ENCODE assay signal across 8 cellular contexts in genomic region chr11:106077609-106078517, GRCh38. TPM values are rescaled to one million over a fixed set of nuclear protein-coding genes. Genes with fewer than 3 reads are reported as not detected.
A peak's percentile ranks its signal among the peaks of the same experiment; 100 is the strongest.
DNase-seq lines count a peak whose midpoint lies in the region; ATAC-seq, FAIRE-seq and TF ChIP-seq lines count a peak whose summit lies in the region.

AASDHPPT (plus strand) TSS chr11:106077662; CDS start chr11:106077711, 49 bp downstream.

- peak within 1 kb of the TSS; percentile 94 to 97 for H3K4me3 ChIP-seq in SK-N-SH (ENCODE audit: low read depth in 2 of 2, low read length in 1 of 2)
- H3K4me3 ChIP-seq in endothelial cell of umbilical vein (replicated peaks in 1 of 3; ENCODE audit: insufficient read depth in 1 of 3, low read depth in 1 of 3, low read length in 3 of 3): peak within 1 kb of the TSS; percentile 25 to 96 (median 86)
- peak within 1 kb of the TSS; percentile 83 for H3K4me3 ChIP-seq in mesodermal cell (ENCODE audit: extremely low read depth, insufficient read depth, low read length, poor library complexity, severe bottlenecking)
- peak within 1 kb of the TSS; percentile 74 to 97 (median 88) for H3K4me3 ChIP-seq in tibial nerve

- H3K36me3 ChIP-seq in SK-N-SH (replicated peaks in 1 of 2; ENCODE audit: control insufficient read depth in 1 of 2, insufficient read depth in 2 of 2, low read length in 1 of 2) (peaks cover 32% of the 10 kb centered on the region in 2 experiments), endothelial cell of umbilical vein (ENCODE audit: control insufficient read depth in 2 of 2, extremely low read depth in 1 of 2, insufficient read depth in 2 of 2, low read length in 2 of 2) (peaks cover 4 to 5% of the 10 kb centered on the region in 2 experiments), mesodermal cell (ENCODE audit: control insufficient read depth, insufficient read depth, low read length) (peaks cover 34% of the 10 kb centered on the region), tibial nerve (peaks cover 0 to 32% (median 7%) of the 10 kb centered on the region in 3 donors)

- H3F3A ChIP-seq in SK-N-SH (replicated peaks; ENCODE audit: insufficient read depth): no peaks in the 10 kb centered on the region

- H3K4me2 ChIP-seq in SK-N-SH (peak within 1 kb of the TSS; percentile 92), endothelial cell of umbilical vein (ENCODE audit: insufficient read depth, low read length) (peak within 1 kb of the TSS; percentile 89)

- DNase-seq in T-helper 1 cell (no peak), HuH-7 (ENCODE audit: low spot score) (peak; percentile 13), SK-N-SH (peak; percentile 24), endothelial cell of umbilical vein (ENCODE audit: low read depth, low spot score) (peak; percentile 79), tibial nerve (ENCODE audit: low spot score in 2 of 2) (peak; percentile 13 to 16)

- TF ChIP-seq POLR2A in endothelial cell of umbilical vein (IDR thresholded peaks at IDR 0.05; ENCODE audit: low read depth, low read length) (peak; percentile 88), tibial nerve (IDR thresholded peaks at IDR 0.05) (no peak)

- TF ChIP-seq CTCF in SK-N-SH (IDR thresholded peaks at IDR 0.05) (no peak), endothelial cell of umbilical vein (IDR thresholded peaks at IDR 0.05; ENCODE audit: extremely low read depth in 1 of 2, insufficient read depth in 1 of 2, low read depth in 1 of 2, low read length in 2 of 2) (no peak), tibial nerve (IDR thresholded peaks at IDR 0.05) (no peak)

- TF ChIP-seq RAD21 in SK-N-SH (IDR thresholded peaks at IDR 0.05; ENCODE audit: low read length): no peak

- H4K20me1 ChIP-seq in SK-N-SH (ENCODE audit: insufficient read depth) (peaks cover 7% of the 10 kb centered on the region), endothelial cell of umbilical vein (replicated peaks; ENCODE audit: control insufficient read depth, extremely low read depth, insufficient read depth, low read length) (no peaks in the 10 kb centered on the region)

- dilution Hi-C loops in endothelial cell of umbilical vein (cut with MboI; ENCODE audit: extremely low pct_ligation_motif_present, low sequenced_read_pairs): no loop called here

- BruUV-seq in endothelial cell of umbilical vein (replicated peaks; lab: Mats Ljungman, UMichigan): TSS peak; percentile 66

- no peaks in the 10 kb centered on the region for H3K9me2 ChIP-seq in SK-N-SH

- POLR2A ChIA-PET in SK-N-SH (lab: Yijun Ruan, JAX) (no interaction called here), endothelial cell of umbilical vein (lab: Charles Lee) (interaction anchor here (0.6 to 1.0 kb wide), 5 partner anchors 14 to 1451 kb away, joined by 3 to 4 read pairs (median 3); no protein-coding TSS in a partner anchor)

- FAIRE-seq in endothelial cell of umbilical vein (lab: Jason Lieb, UNC): no peak

- no peaks in the 10 kb centered on the region for H3K9me1 ChIP-seq in endothelial cell of umbilical vein (replicated peaks; ENCODE audit: control insufficient read depth, extremely low read depth, insufficient read depth, low read length)

- ATAC-seq in GM21717 (IDR thresholded peaks at IDR 0.05; ENCODE audit: unreplicated experiment): peak; percentile 27

- intact Hi-C loops in T-helper 1 cell treated with Interleukin-12 subunit alpha and Interleukin-12 subunit beta and Interleukin-4 antibody, amounts not matched to agents 30 ng/mL and 1 ng/mL, for 36 hours (cut with micrococcal nuclease): loop anchor here (1.0 to 10.0 kb wide), 10 partner anchors 13 to 1777 kb away; partner anchors contain the start of genes ALKBH8, CWF19L2, MSANTD4 and SLC35F2
- intact Hi-C loops in endothelial cell of umbilical vein (cut with micrococcal nuclease): loop anchor here (1.0 to 2.0 kb wide), 4 partner anchors 8 to 142 kb away; partner anchors contain the start of gene MSANTD4

- no peaks in the 10 kb centered on the region for H3K9me3 ChIP-seq in SK-N-SH
- no peaks in the 10 kb centered on the region for H3K9me3 ChIP-seq in endothelial cell of umbilical vein (replicated peaks; ENCODE audit: control insufficient read depth, insufficient read depth, low read length)
- no peaks in the 10 kb centered on the region for H3K9me3 ChIP-seq in mesodermal cell (ENCODE audit: control insufficient read depth, low read length)
- no peaks in the 10 kb centered on the region for H3K9me3 ChIP-seq in tibial nerve

- TF ChIP-seq EP300 in SK-N-SH (IDR thresholded peaks at IDR 0.05; ENCODE audit: borderline replicate concordance in 1 of 2, low read depth in 1 of 2, low read length in 1 of 2) (no peak), tibial nerve (IDR thresholded peaks at IDR 0.05) (peak in 1 of 2 donors; percentile 98)

- peak within 1 kb of the TSS; percentile 95 to 98 for H3K27ac ChIP-seq in SK-N-SH (ENCODE audit: low read depth in 2 of 2, low read length in 1 of 2)
- H3K27ac ChIP-seq in endothelial cell of umbilical vein (ENCODE audit: insufficient read depth, low read depth, low read length): peak within 1 kb of the TSS; percentile 65
- H3K27ac ChIP-seq in mesodermal cell (ENCODE audit: low read depth, low read length, severe bottlenecking): peak within 1 kb of the TSS; percentile 95
- H3K27ac ChIP-seq in tibial nerve: peak within 1 kb of the TSS; percentile 95 to 99 (median 98)

- H3K9ac ChIP-seq in SK-N-SH (peak within 1 kb of the TSS; percentile 98), endothelial cell of umbilical vein (replicated peaks; ENCODE audit: extremely low read depth, insufficient read depth, low read length) (peak within 1 kb of the TSS; percentile 92)

- WGBS in SK-N-SH (ENCODE audit: low lambda C conversion rate): 1% methylated on average over 25 of the region's 55 CpGs
- 0% methylated on average over 14 to 46 of the region's 55 CpGs for WGBS in mesodermal cell (ENCODE audit: insufficient coverage in 2 of 2), 2 experiments
- 0% methylated on average over 38 to 44 of the region's 55 CpGs for WGBS in tibial nerve, 2 donors

- H3K4me1 ChIP-seq in SK-N-SH (ENCODE audit: control insufficient read depth in 1 of 2, insufficient read depth in 2 of 2, low read depth in 1 of 2, low read length in 1 of 2): peaks cover 8 to 13% of the 10 kb centered on the region in 2 experiments; a peak in 3 of 4 replicates
- peaks cover 14% of the 10 kb centered on the region for H3K4me1 ChIP-seq in endothelial cell of umbilical vein (ENCODE audit: control insufficient read depth, extremely low read depth, insufficient read depth, low read length)
- no peaks in the 10 kb centered on the region for H3K4me1 ChIP-seq in mesodermal cell (ENCODE audit: control insufficient read depth, insufficient read depth, low read length, poor library complexity, severe bottlenecking)
- peaks cover 0 to 60% (median 16%) of the 10 kb centered on the region in 4 donors for H3K4me1 ChIP-seq in tibial nerve

- H3K27me3 ChIP-seq in SK-N-SH (ENCODE audit: insufficient read depth) (no peaks in the 10 kb centered on the region), endothelial cell of umbilical vein (ENCODE audit: control insufficient read depth in 2 of 2, insufficient read depth in 2 of 2, low read length in 2 of 2) (no peaks in the 10 kb centered on the region), tibial nerve (no peaks in the 10 kb centered on the region)

- peak within 1 kb of the TSS; percentile 97 for H2AFZ ChIP-seq in SK-N-SH (ENCODE audit: low read depth)
- H2AFZ ChIP-seq in endothelial cell of umbilical vein (ENCODE audit: low read depth, low read length): peak within 1 kb of the TSS; percentile 83

- H3K79me2 ChIP-seq in SK-N-SH (ENCODE audit: insufficient read depth): peaks cover 48% of the 10 kb centered on the region
- H3K79me2 ChIP-seq in endothelial cell of umbilical vein (ENCODE audit: control insufficient read depth, insufficient read depth, low read length): peaks cover 41% of the 10 kb centered on the region

- CTCF ChIA-PET in SK-N-SH (lab: Yijun Ruan, JAX) (interaction anchor here (0.6 to 1.0 kb wide), 5 partner anchors 49 to 673 kb away, joined by 3 to 4 read pairs (median 3); no protein-coding TSS in a partner anchor), endothelial cell of umbilical vein (lab: Charles Lee) (interaction anchor here (0.7 to 3.7 kb wide), 6 partner anchors 9 to 1115 kb away, joined by 3 to 30 read pairs (median 4); no protein-coding TSS in a partner anchor)

TF ChIP-seq in SK-N-SH, 30 proteins besides CTCF, POLR2A, EP300 and RAD21 (continues in another document):
- TF ChIP-seq MXI1 (IDR thresholded peaks at IDR 0.05; ENCODE audit: low read depth, low read length): peak; percentile 97

TF ChIP-seq in endothelial cell of umbilical vein, 7 proteins besides CTCF, POLR2A, EP300 and RAD21:
- TF ChIP-seq GATA2 (IDR thresholded peaks at IDR 0.05; ENCODE audit: insufficient read depth, insufficient read length, low read depth, low read length) (no peak), JUN (IDR thresholded peaks at IDR 0.05; ENCODE audit: borderline replicate concordance, insufficient read depth, insufficient read length, low read depth) (no peak), MAX (IDR thresholded peaks at IDR 0.05; ENCODE audit: insufficient read depth, insufficient read length) (peak; percentile 22), MYC (IDR thresholded peaks at IDR 0.05; ENCODE audit: low read depth, low read length) (no peak), FOS (IDR thresholded peaks at IDR 0.05; ENCODE audit: borderline replicate concordance, insufficient read depth, low read length) (no peak), POLR2AphosphoS5 (IDR thresholded peaks at IDR 0.05; ENCODE audit: insufficient read depth, low read depth, low read length) (peak; percentile 73), EZH2 (IDR thresholded peaks at IDR 0.05; ENCODE audit: borderline replicate concordance, low read depth, low read length, severe bottlenecking) (no peak)

RNA-seq across cellular contexts. Expression of gene AASDHPPT, which starts in this region (rescaled TPM):
- total RNA-seq in T-helper 1 cell treated with Interleukin-12 subunit alpha and Interleukin-12 subunit beta and Interleukin-4 antibody, amounts not matched to agents 30 ng/mL and 1 ng/mL, for 36 hours: 29.8 and 33.1 TPM in 2 replicates
- polyA plus RNA-seq in SK-N-SH (2012; rRNA removed) (17.3 and 19.1 TPM in 2 replicates), endothelial cell of umbilical vein (10.3 and 14.3 TPM in 2 replicates)
- polyA plus RNA-seq in SK-N-SH (2012; cell fraction: cytosol; rRNA removed): 23.2 and 29.3 TPM in 2 replicates
- 10.4 and 11.8 TPM in 2 replicates for polyA plus RNA-seq in SK-N-SH (2012; cell fraction: nucleus; rRNA removed)
- total RNA-seq in endothelial cell of umbilical vein (29.8 and 34.2 TPM in 2 replicates), tibial nerve (10 to 100 TPM; 32.1 to 58.6 (median 47.1) TPM)
- polyA plus RNA-seq in endothelial cell of umbilical vein (2011; cell fraction: cytosol; rRNA removed): 19.1 and 20.3 TPM in 2 replicates
- 11.3 and 16.1 TPM in 2 replicates for polyA plus RNA-seq in endothelial cell of umbilical vein (2011; cell fraction: nucleus; rRNA removed)
- polyA plus RNA-seq in endothelial cell of umbilical vein (2012): 34.1 and 43.5 TPM in 2 replicates
- polyA minus RNA-seq in endothelial cell of umbilical vein: 25.9 and 28.5 TPM in 2 replicates
- 25.7 TPM for polyA minus RNA-seq in endothelial cell of umbilical vein (2011; cell fraction: cytosol; rRNA and poly(A)+ RNA removed)
- 23.3 and 29.1 TPM in 2 replicates for polyA minus RNA-seq in endothelial cell of umbilical vein (2011; cell fraction: nucleus; rRNA and poly(A)+ RNA removed)
- polyA plus RNA-seq in mesodermal cell (2013, experiment 1 of 2): 55.1 TPM
- 60.1 TPM for polyA plus RNA-seq in mesodermal cell (2013, experiment 2 of 2)

Comparison
In these comparisons a context has a peak if more than half of its experiments do, and no peak if none do; other contexts are left out.
1. DNase-seq: peak in HuH-7 (single experiment), SK-N-SH (single experiment), endothelial cell of umbilical vein (single experiment) and tibial nerve (2 of 2); none in T-helper 1 cell (0 of 5).
2. Peak in every context shown above with its lines, with median percentiles within 50 percentile points of each other: H3K27ac ChIP-seq and H3K4me3 ChIP-seq.